24 cellular contexts compared by ENCODE assay signal in genomic region chr1:225850370-225850769, GRCh38. TPM values are rescaled to one million over a fixed set of nuclear protein-coding genes. Genes with fewer than 3 reads are reported as not detected.
DNase-seq lines count a peak whose midpoint lies in the region; ATAC-seq and TF ChIP-seq lines count a peak whose summit lies in the region.
"Had no signal": no experiment of that assay in that cellular context is flagged by ENCODE, and none has a peak within 500 bp of the region (broad histone marks: within the 10 kb centered on the region; RNA-seq: fewer than 3 reads in every experiment).

No MANE protein-coding gene starts in this region.

- H3K27ac ChIP-seq in CD4-positive, alpha-beta T cell (ENCODE audit: low read depth, low read length) = no peak overlapping the region
- H3K27ac ChIP-seq in KOPT-K1 (ENCODE audit: low read depth, low read length, poor library complexity, severe bottlenecking) (peak overlapping the region; percentile 83), adrenal gland (peak overlapping the region in 1 of 5 donors; percentile 1)
- H3K27ac ChIP-seq: ascending aorta, neutrophil, prostate gland, transverse colon had no signal

- intact Hi-C loops in CD4-positive, alpha-beta T cell (cut with DNase I, micrococcal nuclease) = no loop called here
- intact Hi-C loops in adrenal gland (cut with DNase I) = no loop called here

- H3K27me3 ChIP-seq in CD4-positive, alpha-beta T cell (ENCODE audit: control insufficient read depth, insufficient read depth, low read length) = no peaks in the 10 kb centered on the region
- H3K27me3 ChIP-seq in adrenal gland = no peaks in the 10 kb centered on the region
- H3K27me3 ChIP-seq: ascending aorta, neutrophil, stomach, transverse colon had no signal

- ATAC-seq in CD4-positive, alpha-beta T cell (ENCODE audit: poor library complexity) = no peak
- no peak for ATAC-seq in activated naive CD8-positive, alpha-beta T cell treated with anti-CD3 and anti-CD28 coated beads, Interleukin-2, amount 10 ng/mL, durations not matched to agents 7 days and 5 days (ENCODE audit: low read depth)
- ATAC-seq in naive thymus-derived CD8-positive, alpha-beta T cell = no peak
- ATAC-seq: activated T-cell treated with anti-CD3 and anti-CD28 coated beads, Interleukin-2, amount 50 U/mL, for 4 hours; lower lobe of right lung; mucosa of descending colon had no signal

- TF ChIP-seq CTCF in CD4-positive, alpha-beta T cell (IDR thresholded peaks at IDR 0.05) = no peak
- TF ChIP-seq CTCF in adrenal gland (IDR thresholded peaks at IDR 0.05) = no peak

- H3K27me3 Mint-ChIP-seq in CD4-positive, alpha-beta T cell = no peaks in the 10 kb centered on the region
- H3K27me3 Mint-ChIP-seq in activated naive CD8-positive, alpha-beta T cell treated with anti-CD3 and anti-CD28 coated beads, Interleukin-2, amount 10 ng/mL, durations not matched to agents 7 days and 5 days = no peaks in the 10 kb centered on the region
- no peaks in the 10 kb centered on the region for H3K27me3 Mint-ChIP-seq in naive thymus-derived CD8-positive, alpha-beta T cell

- H3K4me3 ChIP-seq in adrenal gland = no peak overlapping the region
- H3K4me3 ChIP-seq: ascending aorta, lower lobe of right lung, mucosa of descending colon, prostate gland, stomach, transverse colon had no signal

- TF ChIP-seq POLR2A in adrenal gland (IDR thresholded peaks at IDR 0.05) = no peak

- H3K9me3 ChIP-seq in CD4-positive, alpha-beta T cell (ENCODE audit: control insufficient read depth, low read length) = no peaks in the 10 kb centered on the region
- no peaks in the 10 kb centered on the region for H3K9me3 ChIP-seq in KOPT-K1 (ENCODE audit: insufficient read depth, low read length, poor library complexity, severe bottlenecking)
- H3K9me3 ChIP-seq in adrenal gland (replicated peaks in 1 of 3) = no peaks in the 10 kb centered on the region
- H3K9me3 ChIP-seq: ascending aorta, lower lobe of right lung, mucosa of descending colon, neutrophil, prostate gland, SK-N-SH, stomach, transverse colon had no signal

- POLR2A ChIA-PET in CD4-positive, alpha-beta T cell (lab: Charles Lee) = interaction anchor here (0.6 to 2.9 kb wide), 6 partner anchors 10 to 72 kb away, joined by 3 to 12 read pairs (median 5); partner anchors contain the start of genes SRP9 and TMEM63A
- POLR2A ChIA-PET in activated naive CD8-positive, alpha-beta T cell treated with anti-CD3 and anti-CD28 coated beads, Interleukin-2, amount 10 ng/mL, durations not matched to agents 7 days and 5 days (lab: Charles Lee) = interaction anchor here (0.8 to 1.4 kb wide), 4 partner anchors 31 to 146 kb away, joined by 3 to 4 read pairs (median 4); partner anchors contain the start of gene PYCR2
- POLR2A ChIA-PET in naive thymus-derived CD8-positive, alpha-beta T cell (lab: Charles Lee) = interaction anchor here (1.4 to 6.8 kb wide), 8 partner anchors 14 to 382 kb away, joined by 3 to 52 read pairs (median 10); partner anchors contain the start of genes PYCR2 and TMEM63A

- peaks cover 88% of the 10 kb centered on the region for H3K36me3 Mint-ChIP-seq in CD4-positive, alpha-beta T cell (ENCODE audit: low read depth)
- peaks cover 51% of the 10 kb centered on the region for H3K36me3 Mint-ChIP-seq in activated naive CD8-positive, alpha-beta T cell treated with anti-CD3 and anti-CD28 coated beads, Interleukin-2, amount 10 ng/mL, durations not matched to agents 7 days and 5 days
- H3K36me3 Mint-ChIP-seq in naive thymus-derived CD8-positive, alpha-beta T cell = peaks cover 6 to 79% (median 29%) of the 10 kb centered on the region in 3 donors

- WGBS in adrenal gland, 4 donors = 95 to 98% (median 96%) methylated on average over 7 of the region's 7 CpGs

- peaks cover 62% of the 10 kb centered on the region for H3K4me1 Mint-ChIP-seq in CD4-positive, alpha-beta T cell (ENCODE audit: low read depth)
- peaks cover 39% of the 10 kb centered on the region for H3K4me1 Mint-ChIP-seq in activated naive CD8-positive, alpha-beta T cell treated with anti-CD3 and anti-CD28 coated beads, Interleukin-2, amount 10 ng/mL, durations not matched to agents 7 days and 5 days
- peaks cover 38 to 84% (median 78%) of the 10 kb centered on the region in 4 donors for H3K4me1 Mint-ChIP-seq in naive thymus-derived CD8-positive, alpha-beta T cell

- DNase-seq in CD4-positive, alpha-beta T cell = no peak
- no peak for DNase-seq in activated naive CD8-positive, alpha-beta T cell treated with anti-CD3 and anti-CD28 coated beads, Interleukin-2, amount 10 ng/mL, durations not matched to agents 7 days and 5 days
- DNase-seq in naive thymus-derived CD8-positive, alpha-beta T cell = peak in 1 of 10 donors; percentile 14
- no peak for DNase-seq in GM19240 (ENCODE audit: insufficient read length, low spot score)
- no peak for DNase-seq in adrenal gland
- no peak for DNase-seq in activated CD8-positive, alpha-beta memory T cell treated with anti-CD3 and anti-CD28 coated beads, Interleukin-2, amount 50 U/mL, for 4 hours
- DNase-seq in T-helper 1 cell = no peak
- DNase-seq: GF-D8, glutamatergic neuron, lower lobe of right lung, NCI-H1092 treated with DMSO at 0.1 percent for 48 hours, NCI-H1930 had no signal

- peak overlapping the region; percentile 96 for H3K27ac Mint-ChIP-seq in CD4-positive, alpha-beta T cell
- H3K27ac Mint-ChIP-seq in activated naive CD8-positive, alpha-beta T cell treated with anti-CD3 and anti-CD28 coated beads, Interleukin-2, amount 10 ng/mL, durations not matched to agents 7 days and 5 days = peak overlapping the region; percentile 24
- peak overlapping the region; percentile 90 to 99 (median 94) for H3K27ac Mint-ChIP-seq in naive thymus-derived CD8-positive, alpha-beta T cell

- peak overlapping the region; percentile 38 for H3K4me3 Mint-ChIP-seq in CD4-positive, alpha-beta T cell
- H3K4me3 Mint-ChIP-seq in activated naive CD8-positive, alpha-beta T cell treated with anti-CD3 and anti-CD28 coated beads, Interleukin-2, amount 10 ng/mL, durations not matched to agents 7 days and 5 days = no peak overlapping the region
- H3K4me3 Mint-ChIP-seq in naive thymus-derived CD8-positive, alpha-beta T cell = peak overlapping the region in 6 of 10 donors; percentile 8 to 82 (median 69)

- H3K4me1 ChIP-seq in adrenal gland (replicated peaks in 1 of 2) = peaks cover 0 to 4% of the 10 kb centered on the region in 2 donors
- H3K4me1 ChIP-seq: prostate gland had no signal

- H3K9me3 Mint-ChIP-seq in CD4-positive, alpha-beta T cell = no peaks in the 10 kb centered on the region
- H3K9me3 Mint-ChIP-seq in activated naive CD8-positive, alpha-beta T cell treated with anti-CD3 and anti-CD28 coated beads, Interleukin-2, amount 10 ng/mL, durations not matched to agents 7 days and 5 days = no peaks in the 10 kb centered on the region
- no peaks in the 10 kb centered on the region for H3K9me3 Mint-ChIP-seq in naive thymus-derived CD8-positive, alpha-beta T cell
- H3K9me3 Mint-ChIP-seq: activated T-cell treated with anti-CD3 and anti-CD28 coated beads, Interleukin-2, amount 50 U/mL, for 4 hours had no signal

- peaks cover 40% of the 10 kb centered on the region for H3K36me3 ChIP-seq in KOPT-K1 (ENCODE audit: insufficient read depth, low read length)
- peaks cover 0 to 38% of the 10 kb centered on the region in 2 donors for H3K36me3 ChIP-seq in adrenal gland (replicated peaks in 1 of 2)

- CTCF ChIA-PET in CD4-positive, alpha-beta T cell (lab: Charles Lee) = no interaction called here

RNA-seq across cellular contexts. Expression of gene TMEM63A, which starts 31.8 kb away (rescaled TPM):
- 100 to 1,000 TPM; 199 to 204 TPM for total RNA-seq in CD4-positive, alpha-beta T cell
- 100 to 1,000 TPM; 196 to 198 TPM for total RNA-seq in activated naive CD8-positive, alpha-beta T cell treated with anti-CD3 and anti-CD28 coated beads, Interleukin-2, amount 10 ng/mL, durations not matched to agents 7 days and 5 days
- 100 to 1,000 TPM; 427 to 436 TPM for total RNA-seq in naive thymus-derived CD8-positive, alpha-beta T cell
- polyA plus RNA-seq in naive thymus-derived CD8-positive, alpha-beta T cell = 10 to 100 TPM; 34.4 to 53.5 (median 45.1) TPM
- total RNA-seq in adrenal gland = 10 to 100 TPM; 15.8 to 80.4 (median 57.4) TPM
- 10 to 100 TPM; 20.8 to 96.9 (median 48.1) TPM for polyA plus RNA-seq in adrenal gland

RNA-seq across cellular contexts. Expression of gene LEFTY1, which starts 38.6 kb away (rescaled TPM):
- total RNA-seq in CD4-positive, alpha-beta T cell = not detected
- under 1 TPM in 1 of 2 experiments, not detected in 1; 0.19 TPM for total RNA-seq in activated naive CD8-positive, alpha-beta T cell treated with anti-CD3 and anti-CD28 coated beads, Interleukin-2, amount 10 ng/mL, durations not matched to agents 7 days and 5 days
- not detected for total RNA-seq in naive thymus-derived CD8-positive, alpha-beta T cell
- polyA plus RNA-seq in naive thymus-derived CD8-positive, alpha-beta T cell = under 1 TPM in 1 of 3 donors, not detected in 2; 0.22 TPM
- 1 to 10 TPM in 2 of 8 donors, under 1 TPM in 2, not detected in 4; 0.47 to 1.5 (median 0.91) TPM for total RNA-seq in adrenal gland
- under 1 TPM in 2 of 3 donors, not detected in 1; 0.15 to 0.27 TPM for polyA plus RNA-seq in adrenal gland
- total RNA-seq: ascending aorta, cardiac septum, dermis blood vessel endothelial cell, kidney epithelial cell, lower lobe of right lung had no signal

RNA-seq across cellular contexts. Expression of gene EPHX1, which starts 40.4 kb away (rescaled TPM):
- total RNA-seq in CD4-positive, alpha-beta T cell = under 1 TPM; 0.34 to 0.47 TPM
- 1 to 10 TPM; 2.3 to 2.5 TPM for total RNA-seq in activated naive CD8-positive, alpha-beta T cell treated with anti-CD3 and anti-CD28 coated beads, Interleukin-2, amount 10 ng/mL, durations not matched to agents 7 days and 5 days
- 1 to 10 TPM; 5.4 to 5.9 TPM for total RNA-seq in naive thymus-derived CD8-positive, alpha-beta T cell
- polyA plus RNA-seq in naive thymus-derived CD8-positive, alpha-beta T cell = 1 to 10 TPM; 1.6 to 2.8 (median 2.0) TPM
- total RNA-seq in adrenal gland = 1,000 to 10,000 TPM; 1,400 to 3,548 (median 1,755) TPM
- 1,000 to 10,000 TPM in 1 of 3 donors, 100 to 1,000 TPM in 2; 337 to 1,831 (median 896) TPM for polyA plus RNA-seq in adrenal gland

Comparison
In these comparisons a context has a peak if more than half of its experiments do, and no peak if none do; other contexts are left out.
1. H3K27ac Mint-ChIP-seq: peak in every context shown above with its lines; median percentile 96 in CD4-positive, alpha-beta T cell; 94 in naive thymus-derived CD8-positive, alpha-beta T cell; 24 in activated naive CD8-positive, alpha-beta T cell treated with anti-CD3 and anti-CD28 coated beads, Interleukin-2, amount 10 ng/mL, durations not matched to agents 7 days and 5 days.
2. RNA of gene EPHX1, which starts 40.4 kb away (total RNA-seq): 1,400 to 3,548 TPM in adrenal gland; 5.4 to 5.9 TPM in naive thymus-derived CD8-positive, alpha-beta T cell, 2.3 to 2.5 TPM in activated naive CD8-positive, alpha-beta T cell treated with anti-CD3 and anti-CD28 coated beads, Interleukin-2, amount 10 ng/mL, durations not matched to agents 7 days and 5 days and 0.34 to 0.47 TPM in CD4-positive, alpha-beta T cell; every median in the first group is over 100 times any median in the second.